In the genomic region with DNA sequence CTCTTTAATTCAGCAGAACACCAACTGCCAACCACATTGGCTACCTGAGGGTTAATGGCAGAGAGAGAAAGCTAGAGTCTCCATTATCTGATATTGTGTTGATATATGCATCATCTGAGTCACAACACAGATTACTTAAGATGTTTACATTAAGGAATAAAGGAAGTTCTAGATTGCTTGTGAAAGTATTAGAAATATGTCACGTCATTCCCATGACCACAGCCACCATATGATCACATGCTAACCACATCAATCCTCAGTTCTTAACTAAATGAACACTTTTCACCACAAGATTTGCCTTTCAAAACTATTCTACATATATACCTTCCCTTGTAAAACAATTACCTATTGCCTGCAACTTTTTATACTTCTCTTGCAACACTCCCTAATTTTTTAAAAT, we compare ENCODE assay signal across 28 cellular contexts.
DNase-seq lines count a peak whose midpoint lies in the region; ATAC-seq lines count a peak whose summit lies in the region.
"Had no signal": no experiment of that assay in that cellular context is flagged by ENCODE, and none has a peak within 500 bp of the region (broad histone marks: within the 10 kb centered on the region; RNA-seq: fewer than 3 reads in every experiment).

No MANE protein-coding gene starts in this region.

- no peaks in the 10 kb centered on the region for H3K36me3 ChIP-seq in SJCRH30
- H3K36me3 ChIP-seq: BLaER1, ovary, spleen, suprapubic skin had no signal

- no peaks in the 10 kb centered on the region for H3K27me3 Mint-ChIP-seq in activated T-helper 17 cell treated with anti-CD3 and anti-CD28 coated beads, Interleukin-2, amount 50 U/mL, for 72 hours
- H3K27me3 Mint-ChIP-seq: activated CD4-positive, alpha-beta memory T cell treated with anti-CD3 and anti-CD28 coated beads for 36 hours; stimulated activated memory B cell treated with anti-CD40 and anti-IgM and Interleukin-4, amounts not matched to agents 10 μg/mL and 1 μg/mL and 100 μg/mL, for 72 hours; T-cell had no signal

- peaks cover 9% of the 10 kb centered on the region; the same call in 1 of the 2 replicates for H3K9me3 ChIP-seq in SJCRH30 (replicated peaks)
- H3K9me3 ChIP-seq: BLaER1, ovary, spleen, suprapubic skin had no signal

- H3K27ac ChIP-seq in SJCRH30 = peak overlapping the region; percentile 12; the same call in 1 of the 2 replicates
- H3K27ac ChIP-seq: BLaER1, ovary, spleen, suprapubic skin had no signal

- H3K36me3 Mint-ChIP-seq in activated T-helper 17 cell treated with anti-CD3 and anti-CD28 coated beads, Interleukin-2, amount 50 U/mL, for 72 hours (ENCODE audit: low read depth) = no peaks in the 10 kb centered on the region
- H3K36me3 Mint-ChIP-seq: activated CD4-positive, alpha-beta memory T cell treated with anti-CD3 and anti-CD28 coated beads for 36 hours; natural killer cell; stimulated activated memory B cell treated with anti-CD40 and anti-IgM and Interleukin-4, amounts not matched to agents 10 μg/mL and 1 μg/mL and 100 μg/mL, for 72 hours; T-cell had no signal

- H3K27me3 ChIP-seq in SJCRH30 = no peaks in the 10 kb centered on the region
- H3K27me3 ChIP-seq: BLaER1, ovary, spleen, suprapubic skin had no signal

- no peak for ATAC-seq in activated T-helper 17 cell treated with anti-CD3 and anti-CD28 coated beads, Interleukin-2, amount 50 U/mL, for 72 hours (replicated peaks)
- ATAC-seq in GM21576 (IDR thresholded peaks at IDR 0.05; ENCODE audit: unreplicated experiment) = no peak
- ATAC-seq: activated CD4-positive, CD25-positive, alpha-beta regulatory T cell treated with anti-CD3 and anti-CD28 coated beads, Interleukin-2, amount 50 U/mL, for 24 hours; natural killer cell; stimulated activated memory B cell treated with anti-CD40 and anti-IgM and Interleukin-4, amounts not matched to agents 10 μg/mL and 1 μg/mL and 100 μg/mL, for 72 hours; T-cell had no signal

- H3K9me3 Mint-ChIP-seq in activated T-helper 17 cell treated with anti-CD3 and anti-CD28 coated beads, Interleukin-2, amount 50 U/mL, for 72 hours = no peaks in the 10 kb centered on the region
- H3K9me3 Mint-ChIP-seq: activated CD4-positive, alpha-beta memory T cell treated with anti-CD3 and anti-CD28 coated beads for 36 hours; natural killer cell had no signal

- H3K4me1 ChIP-seq in SJCRH30 = peaks cover 10% of the 10 kb centered on the region
- H3K4me1 ChIP-seq: BLaER1, spleen had no signal

- H3K4me3 Mint-ChIP-seq in activated T-helper 17 cell treated with anti-CD3 and anti-CD28 coated beads, Interleukin-2, amount 50 U/mL, for 72 hours = no peak overlapping the region
- H3K4me3 Mint-ChIP-seq: activated CD4-positive, alpha-beta memory T cell treated with anti-CD3 and anti-CD28 coated beads for 36 hours; mesothelial cell of epicardium; natural killer cell; stimulated activated memory B cell treated with anti-CD40 and anti-IgM and Interleukin-4, amounts not matched to agents 10 μg/mL and 1 μg/mL and 100 μg/mL, for 72 hours; T-cell had no signal

- H3K27ac Mint-ChIP-seq in activated T-helper 17 cell treated with anti-CD3 and anti-CD28 coated beads, Interleukin-2, amount 50 U/mL, for 72 hours = no peak overlapping the region
- H3K27ac Mint-ChIP-seq: activated CD4-positive, alpha-beta memory T cell treated with anti-CD3 and anti-CD28 coated beads for 36 hours; mesothelial cell of epicardium; natural killer cell; stimulated activated memory B cell treated with anti-CD40 and anti-IgM and Interleukin-4, amounts not matched to agents 10 μg/mL and 1 μg/mL and 100 μg/mL, for 72 hours; T-cell had no signal

- H3K4me1 Mint-ChIP-seq in activated T-helper 17 cell treated with anti-CD3 and anti-CD28 coated beads, Interleukin-2, amount 50 U/mL, for 72 hours = no peaks in the 10 kb centered on the region
- H3K4me1 Mint-ChIP-seq: natural killer cell; stimulated activated memory B cell treated with anti-CD40 and anti-IgM and Interleukin-4, amounts not matched to agents 10 μg/mL and 1 μg/mL and 100 μg/mL, for 72 hours; T-cell had no signal

- H3K4me3 ChIP-seq in SJCRH30 = no peak overlapping the region
- H3K4me3 ChIP-seq: BLaER1, ovary, spleen, suprapubic skin had no signal

- DNase-seq in Daoy (ENCODE audit: low read depth) = peak; percentile 27
- peak; percentile 38 for DNase-seq in HT-29 (ENCODE audit: low spot score)
- peak in 1 of 2 experiments; percentile 33 for DNase-seq in SJCRH30
- peak; percentile 2 for DNase-seq in foreskin melanocyte
- no peak for DNase-seq in HUDEP-2 (lab: John Stamatoyannopoulos, UW; ENCODE audit: unreplicated experiment in 76 of 76)
- DNase-seq: activated CD4-positive, alpha-beta memory T cell treated with anti-CD3 and anti-CD28 coated beads for 36 hours; activated gamma-delta T cell; activated T-cell treated with anti-CD3 and anti-CD28 coated beads for 4 hours; COR-L47; foreskin fibroblast; natural killer cell; NCI-H1092 treated with DMSO at 0.1 percent for 48 hours; NCI-H1930; NCI-H2227 treated with DMSO at 0.1 percent for 48 hours; NCI-H774; ovary; retina; SIG-M5; spleen; stimulated activated CD4-positive, alpha-beta T cell treated with anti-CD3 and anti-CD28 coated beads, Interleukin-2, amount 100 ng/mL, for 48 hours; T-cell had no signal

Comparison
In these comparisons a context has a peak if more than half of its experiments do, and no peak if none do; other contexts are left out.
1. DNase-seq: peak in Daoy (single experiment), HT-29 (single experiment) and foreskin melanocyte (single experiment); none in HUDEP-2 (0 of 76).